ENCODE assay signal across 9 cellular contexts in genomic region chr12:124861898-124862676, GRCh38. TPM values are rescaled to one million over a fixed set of nuclear protein-coding genes. Genes with fewer than 3 reads are reported as not detected.
DNase-seq lines count a peak whose midpoint lies in the region; ATAC-seq and TF ChIP-seq lines count a peak whose summit lies in the region.
"Had no signal": no experiment of that assay in that cellular context is flagged by ENCODE, and none has a peak within 500 bp of the region (broad histone marks: within the 10 kb centered on the region; RNA-seq: fewer than 3 reads in every experiment).

No MANE protein-coding gene starts in this region.

- DNase-seq in GM10266 (ENCODE audit: extremely low spot score): peak; percentile 60
- no peak for DNase-seq in activated naive CD8-positive, alpha-beta T cell treated with anti-CD3 and anti-CD28 coated beads, Interleukin-2, amount 50 U/mL, for 24 hours
- no peak for DNase-seq in naive thymus-derived CD4-positive, alpha-beta T cell
- no peak for DNase-seq in NCI-H1048 (lab: John Stamatoyannopoulos, UW)
- DNase-seq in upper lobe of left lung: no peak
- DNase-seq in kidney tubule cell (ENCODE audit: low spot score): no peak
- DNase-seq: stimulated activated CD4-positive, alpha-beta T cell treated with anti-CD3 and anti-CD28 coated beads, Interleukin-12 subunit alpha, Interleukin-12 subunit beta, amount 100 ng/mL, for 4 hours had no signal

- H3K4me1 Mint-ChIP-seq in activated naive CD8-positive, alpha-beta T cell treated with anti-CD3 and anti-CD28 coated beads, Interleukin-2, amount 50 U/mL, for 24 hours: peaks cover 25% of the 10 kb centered on the region
- peaks cover 7 to 21% (median 11%) of the 10 kb centered on the region in 7 donors for H3K4me1 Mint-ChIP-seq in naive thymus-derived CD4-positive, alpha-beta T cell

- CTCF ChIA-PET in naive thymus-derived CD4-positive, alpha-beta T cell (lab: Charles Lee): no interaction called here

- H3K4me3 Mint-ChIP-seq in activated naive CD8-positive, alpha-beta T cell treated with anti-CD3 and anti-CD28 coated beads, Interleukin-2, amount 50 U/mL, for 24 hours: peak overlapping the region; percentile 87
- H3K4me3 Mint-ChIP-seq in naive thymus-derived CD4-positive, alpha-beta T cell: peak overlapping the region; percentile 70 to 94 (median 80)

- no peak for TF ChIP-seq EP300 in upper lobe of left lung (IDR thresholded peaks at IDR 0.05)

- H3K4me3 ChIP-seq in naive thymus-derived CD4-positive, alpha-beta T cell (ENCODE audit: low read length): no peak overlapping the region
- H3K4me3 ChIP-seq in upper lobe of left lung: peak overlapping the region in 1 of 4 donors; percentile 80

- ATAC-seq in HG03354 (IDR thresholded peaks at IDR 0.05; ENCODE audit: poor library complexity, severe bottlenecking, unreplicated experiment) (peak; percentile 21), GM21737 (IDR thresholded peaks at IDR 0.05; ENCODE audit: unreplicated experiment) (no peak), upper lobe of left lung (ENCODE audit: low FRiP score in 2 of 2) (no peak)
- ATAC-seq in activated naive CD8-positive, alpha-beta T cell treated with anti-CD3 and anti-CD28 coated beads, Interleukin-2, amount 50 U/mL, for 24 hours: peak; percentile 35
- no peak for ATAC-seq in naive thymus-derived CD4-positive, alpha-beta T cell

- peak overlapping the region; percentile 14 for H3K27ac Mint-ChIP-seq in activated naive CD8-positive, alpha-beta T cell treated with anti-CD3 and anti-CD28 coated beads, Interleukin-2, amount 50 U/mL, for 24 hours
- peak overlapping the region in 5 of 9 donors; percentile 11 to 75 (median 31) for H3K27ac Mint-ChIP-seq in naive thymus-derived CD4-positive, alpha-beta T cell

- no peak overlapping the region for H3K27ac ChIP-seq in naive thymus-derived CD4-positive, alpha-beta T cell (ENCODE audit: low read depth, low read length)
- no peak overlapping the region for H3K27ac ChIP-seq in upper lobe of left lung

- intact Hi-C loops in naive thymus-derived CD4-positive, alpha-beta T cell (cut with micrococcal nuclease): loop anchor here (2.0 to 10.0 kb wide), 7 partner anchors 45 to 897 kb away; partner anchors contain the start of genes DHX37 (in 1 of the 2) and NCOR2 (in 1 of the 2)

- H3K36me3 Mint-ChIP-seq in activated naive CD8-positive, alpha-beta T cell treated with anti-CD3 and anti-CD28 coated beads, Interleukin-2, amount 50 U/mL, for 24 hours (ENCODE audit: low read depth): peaks cover 19% of the 10 kb centered on the region
- H3K36me3 Mint-ChIP-seq in naive thymus-derived CD4-positive, alpha-beta T cell: no peaks in the 10 kb centered on the region

- no peaks in the 10 kb centered on the region for H3K9me3 ChIP-seq in naive thymus-derived CD4-positive, alpha-beta T cell (ENCODE audit: control insufficient read depth in 2 of 3, low read length in 3 of 3)
- no peaks in the 10 kb centered on the region for H3K9me3 ChIP-seq in upper lobe of left lung

- no peaks in the 10 kb centered on the region for H3K27me3 ChIP-seq in naive thymus-derived CD4-positive, alpha-beta T cell (ENCODE audit: control insufficient read depth in 2 of 2, insufficient read depth in 2 of 2, low read length in 2 of 2)
- H3K27me3 ChIP-seq in upper lobe of left lung: no peaks in the 10 kb centered on the region

- no peak for TF ChIP-seq POLR2A in upper lobe of left lung (IDR thresholded peaks at IDR 0.05)

- 82 to 85% methylated on average over 7 to 8 of the region's 8 CpGs for WGBS in upper lobe of left lung, 2 donors

- H3K4me1 ChIP-seq in naive thymus-derived CD4-positive, alpha-beta T cell (ENCODE audit: control insufficient read depth in 2 of 2, insufficient read depth in 2 of 2, low read length in 2 of 2): no peaks in the 10 kb centered on the region
- H3K4me1 ChIP-seq in upper lobe of left lung: peaks cover 12 to 44% (median 27%) of the 10 kb centered on the region in 4 donors

- H3K36me3 ChIP-seq in naive thymus-derived CD4-positive, alpha-beta T cell (ENCODE audit: control insufficient read depth in 2 of 3, insufficient read depth in 3 of 3, low read length in 3 of 3): no peaks in the 10 kb centered on the region
- no peaks in the 10 kb centered on the region for H3K36me3 ChIP-seq in upper lobe of left lung

- TF ChIP-seq CTCF in GM10266 (IDR thresholded peaks at IDR 0.05; ENCODE audit: control insufficient read depth, insufficient read depth, low read depth, missing control alignments): no peak
- TF ChIP-seq CTCF in upper lobe of left lung (IDR thresholded peaks at IDR 0.05): no peak

- no peaks in the 10 kb centered on the region for H3K9me3 Mint-ChIP-seq in activated naive CD8-positive, alpha-beta T cell treated with anti-CD3 and anti-CD28 coated beads, Interleukin-2, amount 50 U/mL, for 24 hours
- no peaks in the 10 kb centered on the region for H3K9me3 Mint-ChIP-seq in naive thymus-derived CD4-positive, alpha-beta T cell

- no peaks in the 10 kb centered on the region for H3K27me3 Mint-ChIP-seq in activated naive CD8-positive, alpha-beta T cell treated with anti-CD3 and anti-CD28 coated beads, Interleukin-2, amount 50 U/mL, for 24 hours
- peaks cover 0 to 4% (median 0%) of the 10 kb centered on the region in 5 donors for H3K27me3 Mint-ChIP-seq in naive thymus-derived CD4-positive, alpha-beta T cell

- POLR2A ChIA-PET in naive thymus-derived CD4-positive, alpha-beta T cell (lab: Charles Lee): no interaction called here

RNA-seq across cellular contexts. Expression of gene SCARB1, which starts 1.6 kb away (rescaled TPM):
- 1 to 10 TPM; 2.5 to 7.1 (median 4.3) TPM for total RNA-seq in naive thymus-derived CD4-positive, alpha-beta T cell
- polyA plus RNA-seq in naive thymus-derived CD4-positive, alpha-beta T cell: 1 to 10 TPM; 2.2 to 2.6 TPM
- 10 to 100 TPM; 10.0 to 51.3 (median 22.5) TPM for total RNA-seq in upper lobe of left lung

RNA-seq across cellular contexts. Expression of gene UBC, which starts 52.4 kb away (rescaled TPM):
- 1,000 to 10,000 TPM in 1 of 5 experiments, 100 to 1,000 TPM in 4; 753 to 1,510 (median 913) TPM for total RNA-seq in naive thymus-derived CD4-positive, alpha-beta T cell
- 1,000 to 10,000 TPM; 1,135 to 1,865 TPM for polyA plus RNA-seq in naive thymus-derived CD4-positive, alpha-beta T cell
- 1,000 to 10,000 TPM in 5 of 6 donors, 100 to 1,000 TPM in 1; 649 to 1,729 (median 1,078) TPM for total RNA-seq in upper lobe of left lung

Comparison
In these comparisons a context has a peak if more than half of its experiments do, and no peak if none do; other contexts are left out.
1. ATAC-seq: peak in HG03354 (single experiment) and activated naive CD8-positive, alpha-beta T cell treated with anti-CD3 and anti-CD28 coated beads, Interleukin-2, amount 50 U/mL, for 24 hours (single experiment); none in naive thymus-derived CD4-positive, alpha-beta T cell (single experiment), GM21737 (single experiment) and upper lobe of left lung (0 of 2).